In genomic region chr1:153518562-153518961, GRCh38 we compare ENCODE assay signal across 1 cellular context.
TF ChIP-seq lines count a peak whose summit lies in the region.

No MANE protein-coding gene starts in this region.

TF ChIP-seq in H1, 55 proteins besides CTCF, POLR2A, EP300 and RAD21:
- peak; percentile 24; the same call in 1 of the 2 replicates for TF ChIP-seq CEBPB (IDR thresholded peaks at IDR 0.05; ENCODE audit: low read depth, low read length)
- no peak for TF ChIP-seq GTF2F1 (IDR thresholded peaks at IDR 0.05; ENCODE audit: borderline replicate concordance, low read depth, low read length)
- TF ChIP-seq HDAC2 (IDR thresholded peaks at IDR 0.05; ENCODE audit: borderline replicate concordance in 1 of 2, low read depth in 2 of 2, low read length in 2 of 2), result no peak
- TF ChIP-seq BACH1 (IDR thresholded peaks at IDR 0.05; ENCODE audit: low read length), result no peak
- TF ChIP-seq SIN3A (conservative IDR thresholded peaks at IDR 0.05 in 1 of 2, IDR thresholded peaks at IDR 0.05 in 1 of 2; ENCODE audit: low read depth in 1 of 2, low read length in 2 of 2), result no peak
- no peak for TF ChIP-seq ZNF274 (IDR thresholded peaks at IDR 0.05; ENCODE audit: borderline replicate concordance, extremely low read depth, low read length)
